Comparison of ENCODE assay signal across 12 cellular contexts in the genomic region with DNA sequence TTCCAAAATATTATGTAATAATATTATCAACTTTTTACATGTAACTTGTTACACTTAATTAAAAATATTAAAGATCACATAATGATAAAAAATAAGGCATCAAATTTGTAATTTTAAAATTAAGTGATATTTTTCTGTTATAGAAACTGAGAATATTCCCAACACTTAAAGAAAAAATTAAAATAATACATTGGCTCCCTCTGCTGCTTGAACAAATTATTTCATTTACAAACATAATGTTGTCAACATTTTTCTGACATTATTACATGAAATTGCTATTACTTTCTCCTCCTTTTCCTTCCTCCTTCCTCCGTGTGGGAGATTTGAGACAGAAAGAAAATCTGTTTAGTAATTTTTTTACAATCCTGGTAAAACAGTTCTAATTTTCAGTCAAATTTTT. TPM values are rescaled to one million over a fixed set of nuclear protein-coding genes. Genes with fewer than 3 reads are reported as not detected.
A peak's percentile ranks its signal among the peaks of the same experiment; 100 is the strongest.
DNase-seq lines count a peak whose midpoint lies in the region; ATAC-seq and TF ChIP-seq lines count a peak whose summit lies in the region.
"Had no signal": no experiment of that assay in that cellular context is flagged by ENCODE, and none has a peak within 500 bp of the region (broad histone marks: within the 10 kb centered on the region; RNA-seq: fewer than 3 reads in every experiment).

No MANE protein-coding gene starts in this region.

- peak; percentile 21; the same call in 1 of the 2 replicates for TF ChIP-seq CTCF in Panc1 (IDR thresholded peaks at IDR 0.05)
- TF ChIP-seq CTCF in fibroblast of villous mesenchyme (IDR thresholded peaks at IDR 0.05; ENCODE audit: insufficient read depth, low read depth, low read length), result peak; percentile 25

- intact Hi-C loops in Panc1 (cut with micrococcal nuclease; ENCODE audit: unreplicated experiment), result loop anchor here (2.0 to 5.0 kb wide), 3 partner anchors 59 to 806 kb away; no protein-coding TSS in a partner anchor

- in situ Hi-C loops in Panc1 (cut with HindIII; ENCODE audit: low pct_unique_long_range_greater_than_20kb, low sequenced_read_pairs), result no loop called here

- H3K4me3 ChIP-seq in Panc1 (ENCODE audit: low read depth in 2 of 2, low read length in 2 of 2) (no peak overlapping the region), fibroblast of villous mesenchyme (ENCODE audit: low read depth, low read length) (no peak overlapping the region)
- H3K4me3 ChIP-seq: BLaER1 treated with 17β-estradiol and CSF1 and Interleukin-3, amounts not matched to agents 10 nM and 100 nM; Peyer's patch had no signal

- BruUV-seq in Panc1 (replicated peaks; lab: Mats Ljungman, UMichigan), result no TSS peak

- DNase-seq in SHP77 treated with DMSO at 0.1 percent for 48 hours (lab: John Stamatoyannopoulos, UW) (peak; percentile 14), SHP77 (lab: John Stamatoyannopoulos, UW) (no peak), Panc1 (ENCODE audit: low read depth, low spot score) (no peak), fibroblast of villous mesenchyme (ENCODE audit: low read depth) (peak; percentile 17), superior temporal gyrus (ENCODE audit: extremely low spot score) (peak; percentile 60), NCI-H146 treated with DMSO at 0.1 percent for 48 hours (lab: John Stamatoyannopoulos, UW; ENCODE audit: unreplicated experiment) (no peak), UCSD-AML1 (lab: John Stamatoyannopoulos, UW; ENCODE audit: unreplicated experiment) (no peak)
- DNase-seq in stimulated activated CD4-positive, alpha-beta T cell treated with anti-CD3 and anti-CD28 coated beads, Interleukin-1b, Interleukin-23, amount 100 ng/mL, for 48 hours, result no peak
- DNase-seq: naive B cell, Peyer's patch had no signal

- H3K27ac ChIP-seq in Panc1 (ENCODE audit: low read length), result no peak overlapping the region
- H3K27ac ChIP-seq: BLaER1 treated with 17β-estradiol and CSF1 and Interleukin-3, amounts not matched to agents 10 nM and 100 nM; epithelial cell of prostate; Peyer's patch had no signal

- no peaks in the 10 kb centered on the region for H3K9me3 ChIP-seq in Panc1 (ENCODE audit: control insufficient read depth, insufficient read depth, low read depth, low read length)
- H3K9me3 ChIP-seq: BLaER1 treated with 17β-estradiol and CSF1 and Interleukin-3, amounts not matched to agents 10 nM and 100 nM; Peyer's patch had no signal

- ATAC-seq in Panc1, result no peak

- H3K36me3 ChIP-seq in Panc1 (ENCODE audit: control insufficient read depth, insufficient read depth, low read length), result no peaks in the 10 kb centered on the region
- H3K36me3 ChIP-seq: BLaER1 treated with 17β-estradiol and CSF1 and Interleukin-3, amounts not matched to agents 10 nM and 100 nM; Peyer's patch had no signal

- CTCF ChIA-PET in Panc1 (lab: Charles Lee), result no interaction called here

- POLR2A ChIA-PET in Panc1 (lab: Charles Lee), result no interaction called here

- H3K4me1 ChIP-seq in Panc1 (ENCODE audit: control insufficient read depth, insufficient read depth, low read length), result no peaks in the 10 kb centered on the region
- H3K4me1 ChIP-seq: BLaER1 treated with 17β-estradiol and CSF1 and Interleukin-3, amounts not matched to agents 10 nM and 100 nM; Peyer's patch had no signal

- no peaks in the 10 kb centered on the region for H3K27me3 ChIP-seq in Panc1 (ENCODE audit: control insufficient read depth, insufficient read depth, low read length)
- H3K27me3 ChIP-seq: BLaER1 treated with 17β-estradiol and CSF1 and Interleukin-3, amounts not matched to agents 10 nM and 100 nM; Peyer's patch had no signal

RNA-seq across cellular contexts. Expression of a gene that starts 42.3 kb away (rescaled TPM):
- total RNA-seq in Panc1 (2021; ENCODE audit: unreplicated experiment) (7.8 TPM), fibroblast of villous mesenchyme (5.5 and 5.6 TPM in 2 replicates)
- polyA plus RNA-seq in Panc1 (2012; ENCODE audit: insufficient read length), result 1.5 TPM

Comparison
In these comparisons a context has a peak if more than half of its experiments do, and no peak if none do; other contexts are left out.
1. DNase-seq: peak in SHP77 treated with DMSO at 0.1 percent for 48 hours (single experiment), fibroblast of villous mesenchyme (single experiment) and superior temporal gyrus (single experiment); none in SHP77 (0 of 2), Panc1 (single experiment), NCI-H146 treated with DMSO at 0.1 percent for 48 hours (single experiment), UCSD-AML1 (single experiment) and stimulated activated CD4-positive, alpha-beta T cell treated with anti-CD3 and anti-CD28 coated beads, Interleukin-1b, Interleukin-23, amount 100 ng/mL, for 48 hours (single experiment).